ENCODE assay signal across 2 cellular contexts in the genomic region with DNA sequence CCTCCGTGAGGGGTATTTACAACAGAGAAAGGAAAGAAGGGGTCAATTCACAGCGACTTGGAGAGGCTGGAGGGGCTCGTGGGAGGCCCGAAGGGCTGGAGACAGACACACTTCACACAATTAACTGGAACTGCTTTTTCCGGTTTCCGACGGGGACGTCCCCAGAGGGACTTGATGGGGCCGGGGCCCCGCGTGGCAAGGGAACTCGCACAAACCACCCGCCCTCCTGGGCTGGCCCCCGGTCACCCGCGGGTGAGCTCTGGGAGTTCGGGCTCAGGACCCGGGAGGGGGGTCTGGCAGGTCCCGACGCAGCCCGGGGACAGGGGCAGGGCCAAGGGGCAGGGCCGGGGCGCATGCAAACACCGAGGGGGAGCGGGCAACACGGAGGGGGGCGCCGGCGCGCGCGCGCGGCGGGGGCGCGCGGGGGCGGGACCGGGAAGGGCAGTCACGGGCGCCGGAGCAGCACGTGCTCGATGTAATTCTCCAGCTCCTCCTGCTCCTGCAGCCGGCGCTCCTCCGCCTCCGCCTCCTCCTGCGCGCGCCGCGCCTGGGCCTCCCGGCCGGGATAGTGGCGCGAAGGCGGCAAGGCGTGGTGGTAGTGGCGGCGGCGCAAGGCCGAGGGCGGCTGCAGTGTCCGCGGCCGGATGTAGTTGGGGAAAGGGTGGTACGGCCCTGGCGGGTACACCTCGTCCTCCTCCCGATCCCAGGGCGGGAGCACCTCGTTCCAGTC.
A peak's percentile ranks its signal among the peaks of the same experiment; 100 is the strongest.
TF ChIP-seq lines count a peak whose summit lies in the region.

No MANE protein-coding gene starts in this region.

TF ChIP-seq in GM23338, 12 proteins besides CTCF, POLR2A, EP300 and RAD21:
- no peak for TF ChIP-seq CREB1 (CRISPR knock-in tag; IDR thresholded peaks at IDR 0.05; ENCODE audit: low read depth)
- peak; percentile 1 for TF ChIP-seq POLR2AphosphoS5 (IDR thresholded peaks at IDR 0.05; ENCODE audit: low read depth)
- no peak for TF ChIP-seq EZH2 (IDR thresholded peaks at IDR 0.05; ENCODE audit: low read depth, unreplicated experiment)

TF ChIP-seq in K562, 482 proteins besides CTCF, POLR2A, EP300 and RAD21 (continues in another document):
- TF ChIP-seq PPARD (CRISPR knock-in tag; IDR thresholded peaks at IDR 0.05), result no peak
- no peak for TF ChIP-seq ZNF507 (tag; conservative IDR thresholded peaks at IDR 0.05)
- TF ChIP-seq ZFP36 (IDR thresholded peaks at IDR 0.05; ENCODE audit: low read depth, low read length, partially characterized antibody), result no peak
- TF ChIP-seq, protein P1, sequence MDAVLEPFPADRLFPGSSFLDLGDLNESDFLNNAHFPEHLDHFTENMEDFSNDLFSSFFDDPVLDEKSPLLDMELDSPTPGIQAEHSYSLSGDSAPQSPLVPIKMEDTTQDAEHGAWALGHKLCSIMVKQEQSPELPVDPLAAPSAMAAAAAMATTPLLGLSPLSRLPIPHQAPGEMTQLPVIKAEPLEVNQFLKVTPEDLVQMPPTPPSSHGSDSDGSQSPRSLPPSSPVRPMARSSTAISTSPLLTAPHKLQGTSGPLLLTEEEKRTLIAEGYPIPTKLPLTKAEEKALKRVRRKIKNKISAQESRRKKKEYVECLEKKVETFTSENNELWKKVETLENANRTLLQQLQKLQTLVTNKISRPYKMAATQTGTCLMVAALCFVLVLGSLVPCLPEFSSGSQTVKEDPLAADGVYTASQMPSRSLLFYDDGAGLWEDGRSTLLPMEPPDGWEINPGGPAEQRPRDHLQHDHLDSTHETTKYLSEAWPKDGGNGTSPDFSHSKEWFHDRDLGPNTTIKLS (IDR thresholded peaks at IDR 0.05; ENCODE audit: borderline replicate concordance, low read depth), result no peak
- no peak for TF ChIP-seq ELF1 (tag; IDR thresholded peaks at IDR 0.05)
- no peak for TF ChIP-seq ZNF224 (CRISPR knock-in tag; IDR thresholded peaks at IDR 0.05)
- peak; percentile 65 for TF ChIP-seq ZFX (CRISPR knock-in tag; IDR thresholded peaks at IDR 0.05)
- TF ChIP-seq, protein P2, sequence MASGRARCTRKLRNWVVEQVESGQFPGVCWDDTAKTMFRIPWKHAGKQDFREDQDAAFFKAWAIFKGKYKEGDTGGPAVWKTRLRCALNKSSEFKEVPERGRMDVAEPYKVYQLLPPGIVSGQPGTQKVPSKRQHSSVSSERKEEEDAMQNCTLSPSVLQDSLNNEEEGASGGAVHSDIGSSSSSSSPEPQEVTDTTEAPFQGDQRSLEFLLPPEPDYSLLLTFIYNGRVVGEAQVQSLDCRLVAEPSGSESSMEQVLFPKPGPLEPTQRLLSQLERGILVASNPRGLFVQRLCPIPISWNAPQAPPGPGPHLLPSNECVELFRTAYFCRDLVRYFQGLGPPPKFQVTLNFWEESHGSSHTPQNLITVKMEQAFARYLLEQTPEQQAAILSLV (tag; IDR thresholded peaks at IDR 0.05), result no peak
- peak; percentile 17; the same call in 1 of the 2 replicates for TF ChIP-seq PHF8 (IDR thresholded peaks at IDR 0.05; ENCODE audit: borderline replicate concordance, low read length)
- TF ChIP-seq, protein P3, sequence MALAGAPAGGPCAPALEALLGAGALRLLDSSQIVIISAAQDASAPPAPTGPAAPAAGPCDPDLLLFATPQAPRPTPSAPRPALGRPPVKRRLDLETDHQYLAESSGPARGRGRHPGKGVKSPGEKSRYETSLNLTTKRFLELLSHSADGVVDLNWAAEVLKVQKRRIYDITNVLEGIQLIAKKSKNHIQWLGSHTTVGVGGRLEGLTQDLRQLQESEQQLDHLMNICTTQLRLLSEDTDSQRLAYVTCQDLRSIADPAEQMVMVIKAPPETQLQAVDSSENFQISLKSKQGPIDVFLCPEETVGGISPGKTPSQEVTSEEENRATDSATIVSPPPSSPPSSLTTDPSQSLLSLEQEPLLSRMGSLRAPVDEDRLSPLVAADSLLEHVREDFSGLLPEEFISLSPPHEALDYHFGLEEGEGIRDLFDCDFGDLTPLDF (CRISPR knock-in tag; IDR thresholded peaks at IDR 0.05), result no peak
- TF ChIP-seq MBD2 (IDR thresholded peaks at IDR 0.05; ENCODE audit: borderline replicate concordance, low read depth), result peak; percentile 20; the same call in 1 of the 2 replicates
- TF ChIP-seq, protein P4, sequence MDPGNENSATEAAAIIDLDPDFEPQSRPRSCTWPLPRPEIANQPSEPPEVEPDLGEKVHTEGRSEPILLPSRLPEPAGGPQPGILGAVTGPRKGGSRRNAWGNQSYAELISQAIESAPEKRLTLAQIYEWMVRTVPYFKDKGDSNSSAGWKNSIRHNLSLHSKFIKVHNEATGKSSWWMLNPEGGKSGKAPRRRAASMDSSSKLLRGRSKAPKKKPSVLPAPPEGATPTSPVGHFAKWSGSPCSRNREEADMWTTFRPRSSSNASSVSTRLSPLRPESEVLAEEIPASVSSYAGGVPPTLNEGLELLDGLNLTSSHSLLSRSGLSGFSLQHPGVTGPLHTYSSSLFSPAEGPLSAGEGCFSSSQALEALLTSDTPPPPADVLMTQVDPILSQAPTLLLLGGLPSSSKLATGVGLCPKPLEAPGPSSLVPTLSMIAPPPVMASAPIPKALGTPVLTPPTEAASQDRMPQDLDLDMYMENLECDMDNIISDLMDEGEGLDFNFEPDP (CRISPR knock-in tag; IDR thresholded peaks at IDR 0.05), result no peak
- no peak for TF ChIP-seq CBX5 (IDR thresholded peaks at IDR 0.05; ENCODE audit: borderline replicate concordance, low read depth)
- TF ChIP-seq PRMT5 (CRISPR knock-in tag; IDR thresholded peaks at IDR 0.05), result no peak
- no peak for TF ChIP-seq BRD9 (IDR thresholded peaks at IDR 0.05; ENCODE audit: low read depth, partially characterized antibody)
- no peak for TF ChIP-seq ZFP1 (CRISPR knock-in tag; IDR thresholded peaks at IDR 0.05)
- no peak for TF ChIP-seq ZNF23 (CRISPR knock-in tag; IDR thresholded peaks at IDR 0.05)
- TF ChIP-seq CBX1 (IDR thresholded peaks at IDR 0.05; ENCODE audit: low read depth), result 0 out of 2 replicates have a peak, but pooled peaks have one; percentile 34
- no peak; the same call in 1 of the 2 replicates for TF ChIP-seq CHD2 (IDR thresholded peaks at IDR 0.05; ENCODE audit: low read depth, low read length)
- TF ChIP-seq, protein P5, sequence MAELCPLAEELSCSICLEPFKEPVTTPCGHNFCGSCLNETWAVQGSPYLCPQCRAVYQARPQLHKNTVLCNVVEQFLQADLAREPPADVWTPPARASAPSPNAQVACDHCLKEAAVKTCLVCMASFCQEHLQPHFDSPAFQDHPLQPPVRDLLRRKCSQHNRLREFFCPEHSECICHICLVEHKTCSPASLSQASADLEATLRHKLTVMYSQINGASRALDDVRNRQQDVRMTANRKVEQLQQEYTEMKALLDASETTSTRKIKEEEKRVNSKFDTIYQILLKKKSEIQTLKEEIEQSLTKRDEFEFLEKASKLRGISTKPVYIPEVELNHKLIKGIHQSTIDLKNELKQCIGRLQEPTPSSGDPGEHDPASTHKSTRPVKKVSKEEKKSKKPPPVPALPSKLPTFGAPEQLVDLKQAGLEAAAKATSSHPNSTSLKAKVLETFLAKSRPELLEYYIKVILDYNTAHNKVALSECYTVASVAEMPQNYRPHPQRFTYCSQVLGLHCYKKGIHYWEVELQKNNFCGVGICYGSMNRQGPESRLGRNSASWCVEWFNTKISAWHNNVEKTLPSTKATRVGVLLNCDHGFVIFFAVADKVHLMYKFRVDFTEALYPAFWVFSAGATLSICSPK (IDR thresholded peaks at IDR 0.05; ENCODE audit: borderline replicate concordance), result no peak
- no peak for TF ChIP-seq SIRT6 (IDR thresholded peaks at IDR 0.05; ENCODE audit: low read depth, low read length)
- TF ChIP-seq, protein P6, sequence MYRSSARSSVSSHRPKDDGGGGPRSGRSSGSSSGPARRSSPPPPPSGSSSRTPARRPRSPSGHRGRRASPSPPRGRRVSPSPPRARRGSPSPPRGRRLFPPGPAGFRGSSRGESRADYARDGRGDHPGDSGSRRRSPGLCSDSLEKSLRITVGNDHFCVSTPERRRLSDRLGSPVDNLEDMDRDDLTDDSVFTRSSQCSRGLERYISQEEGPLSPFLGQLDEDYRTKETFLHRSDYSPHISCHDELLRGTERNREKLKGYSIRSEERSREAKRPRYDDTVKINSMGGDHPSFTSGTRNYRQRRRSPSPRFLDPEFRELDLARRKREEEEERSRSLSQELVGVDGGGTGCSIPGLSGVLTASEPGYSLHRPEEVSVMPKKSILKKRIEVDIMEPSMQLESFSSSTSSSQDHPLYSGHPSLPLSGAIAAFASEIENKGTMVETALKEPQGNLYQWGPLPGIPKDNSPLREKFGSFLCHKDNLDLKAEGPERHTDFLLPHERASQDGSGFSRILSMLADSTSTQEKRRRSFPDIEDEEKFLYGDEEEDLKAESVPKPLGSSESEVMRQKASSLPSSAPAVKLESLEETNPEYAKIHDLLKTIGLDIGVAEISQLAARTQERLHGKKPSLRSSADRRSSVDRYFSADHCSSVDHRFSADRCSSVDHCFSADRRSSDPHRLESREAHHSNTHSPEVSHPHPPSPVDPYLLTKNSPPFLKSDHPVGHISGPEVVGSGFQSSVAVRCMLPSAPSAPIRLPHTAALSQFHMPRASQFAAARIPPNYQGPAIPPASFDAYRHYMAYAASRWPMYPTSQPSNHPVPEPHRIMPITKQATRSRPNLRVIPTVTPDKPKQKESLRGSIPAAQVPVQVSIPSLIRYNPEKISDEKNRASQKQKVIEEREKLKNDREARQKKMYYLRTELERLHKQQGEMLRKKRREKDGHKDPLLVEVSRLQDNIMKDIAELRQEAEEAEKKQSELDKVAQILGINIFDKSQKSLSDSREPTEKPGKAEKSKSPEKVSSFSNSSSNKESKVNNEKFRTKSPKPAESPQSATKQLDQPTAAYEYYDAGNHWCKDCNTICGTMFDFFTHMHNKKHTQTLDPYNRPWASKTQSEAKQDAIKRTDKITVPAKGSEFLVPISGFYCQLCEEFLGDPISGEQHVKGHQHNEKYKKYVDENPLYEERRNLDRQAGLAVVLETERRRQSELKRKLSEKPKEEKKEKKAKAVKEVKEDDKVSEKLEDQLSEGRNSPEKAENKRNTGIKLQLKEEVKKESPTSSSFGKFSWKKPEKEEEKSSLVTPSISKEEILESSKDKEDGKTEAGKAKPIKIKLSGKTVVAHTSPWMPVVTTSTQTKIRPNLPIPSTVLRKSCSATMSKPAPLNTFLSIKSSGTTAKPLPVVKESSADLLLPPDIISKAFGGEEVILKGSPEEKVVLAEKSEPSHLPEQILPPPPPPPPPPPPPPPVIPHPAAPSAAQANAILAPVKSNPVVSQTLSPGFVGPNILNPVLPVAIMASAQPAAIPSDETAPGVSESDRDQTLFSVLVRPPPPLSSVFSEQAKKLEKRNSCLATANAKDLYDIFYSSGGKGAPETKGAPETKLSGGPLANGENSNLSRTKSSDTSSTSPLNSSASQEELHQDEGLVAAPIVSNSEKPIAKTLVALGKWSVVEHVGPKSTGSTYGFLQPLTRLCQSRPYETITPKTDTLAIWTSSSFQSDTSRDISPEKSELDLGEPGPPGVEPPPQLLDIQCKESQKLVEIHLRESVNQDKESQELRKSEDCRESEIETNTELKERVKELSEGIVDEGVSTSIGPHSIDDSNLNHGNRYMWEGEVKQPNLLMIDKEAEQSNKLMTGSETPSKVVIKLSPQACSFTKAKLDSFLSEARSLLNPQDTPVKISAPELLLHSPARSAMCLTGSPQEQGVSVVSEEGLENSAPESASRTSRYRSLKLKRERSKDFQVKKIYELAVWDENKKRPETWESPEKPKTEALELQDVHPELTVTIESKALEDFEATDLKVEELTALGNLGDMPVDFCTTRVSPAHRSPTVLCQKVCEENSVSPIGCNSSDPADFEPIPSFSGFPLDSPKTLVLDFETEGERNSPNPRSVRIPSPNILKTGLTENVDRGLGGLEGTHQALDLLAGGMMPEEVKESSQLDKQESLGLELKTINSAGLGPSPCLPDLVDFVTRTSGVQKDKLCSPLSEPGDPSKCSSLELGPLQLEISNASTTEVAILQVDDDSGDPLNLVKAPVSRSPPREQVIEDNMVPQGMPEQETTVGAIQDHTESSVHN (IDR thresholded peaks at IDR 0.05; ENCODE audit: borderline replicate concordance in 1 of 2, low read depth in 1 of 2), result no peak
- no peak for TF ChIP-seq CAMTA2 (CRISPR knock-in tag; conservative IDR thresholded peaks at IDR 0.05)
- TF ChIP-seq NCOA2 (IDR thresholded peaks at IDR 0.05; ENCODE audit: partially characterized antibody in 2 of 2), result no peak
- TF ChIP-seq ZBTB8A (IDR thresholded peaks at IDR 0.05; ENCODE audit: partially characterized antibody), result no peak
- TF ChIP-seq ZC3H11A (IDR thresholded peaks at IDR 0.05; ENCODE audit: low read depth, low read length), result no peak
- TF ChIP-seq ZNF184 (CRISPR knock-in tag; IDR thresholded peaks at IDR 0.05), result no peak
- no peak for TF ChIP-seq PHF21A (IDR thresholded peaks at IDR 0.05; ENCODE audit: borderline replicate concordance, low read depth)
- TF ChIP-seq KLF1 (tag; IDR thresholded peaks at IDR 0.05), result no peak
- TF ChIP-seq, protein P7, sequence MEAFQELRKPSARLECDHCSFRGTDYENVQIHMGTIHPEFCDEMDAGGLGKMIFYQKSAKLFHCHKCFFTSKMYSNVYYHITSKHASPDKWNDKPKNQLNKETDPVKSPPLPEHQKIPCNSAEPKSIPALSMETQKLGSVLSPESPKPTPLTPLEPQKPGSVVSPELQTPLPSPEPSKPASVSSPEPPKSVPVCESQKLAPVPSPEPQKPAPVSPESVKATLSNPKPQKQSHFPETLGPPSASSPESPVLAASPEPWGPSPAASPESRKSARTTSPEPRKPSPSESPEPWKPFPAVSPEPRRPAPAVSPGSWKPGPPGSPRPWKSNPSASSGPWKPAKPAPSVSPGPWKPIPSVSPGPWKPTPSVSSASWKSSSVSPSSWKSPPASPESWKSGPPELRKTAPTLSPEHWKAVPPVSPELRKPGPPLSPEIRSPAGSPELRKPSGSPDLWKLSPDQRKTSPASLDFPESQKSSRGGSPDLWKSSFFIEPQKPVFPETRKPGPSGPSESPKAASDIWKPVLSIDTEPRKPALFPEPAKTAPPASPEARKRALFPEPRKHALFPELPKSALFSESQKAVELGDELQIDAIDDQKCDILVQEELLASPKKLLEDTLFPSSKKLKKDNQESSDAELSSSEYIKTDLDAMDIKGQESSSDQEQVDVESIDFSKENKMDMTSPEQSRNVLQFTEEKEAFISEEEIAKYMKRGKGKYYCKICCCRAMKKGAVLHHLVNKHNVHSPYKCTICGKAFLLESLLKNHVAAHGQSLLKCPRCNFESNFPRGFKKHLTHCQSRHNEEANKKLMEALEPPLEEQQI (IDR thresholded peaks at IDR 0.05), result no peak
- no peak for TF ChIP-seq KDM1A (IDR thresholded peaks at IDR 0.05)
- TF ChIP-seq ZNF785 (CRISPR knock-in tag; IDR thresholded peaks at IDR 0.05), result no peak
- TF ChIP-seq TFAM (CRISPR knock-in tag; conservative IDR thresholded peaks at IDR 0.05), result no peak
- TF ChIP-seq HCFC1 (IDR thresholded peaks at IDR 0.05; ENCODE audit: low read depth, low read length), result no peak
- TF ChIP-seq, protein P8, sequence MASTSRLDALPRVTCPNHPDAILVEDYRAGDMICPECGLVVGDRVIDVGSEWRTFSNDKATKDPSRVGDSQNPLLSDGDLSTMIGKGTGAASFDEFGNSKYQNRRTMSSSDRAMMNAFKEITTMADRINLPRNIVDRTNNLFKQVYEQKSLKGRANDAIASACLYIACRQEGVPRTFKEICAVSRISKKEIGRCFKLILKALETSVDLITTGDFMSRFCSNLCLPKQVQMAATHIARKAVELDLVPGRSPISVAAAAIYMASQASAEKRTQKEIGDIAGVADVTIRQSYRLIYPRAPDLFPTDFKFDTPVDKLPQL (IDR thresholded peaks at IDR 0.05; ENCODE audit: extremely low read depth, insufficient read length), result no peak
- TF ChIP-seq TCF3 (CRISPR knock-in tag; IDR thresholded peaks at IDR 0.05), result no peak
- TF ChIP-seq STAT5B (CRISPR knock-in tag; IDR thresholded peaks at IDR 0.05), result no peak
- TF ChIP-seq BMI1 (IDR thresholded peaks at IDR 0.05; ENCODE audit: low read length), result no peak
- TF ChIP-seq NRF1 (conservative IDR thresholded peaks at IDR 0.05 in 1 of 2, IDR thresholded peaks at IDR 0.05 in 1 of 2), result peak; percentile 66 to 69; a peak in 2 of 4 replicates
- no peak for TF ChIP-seq FOS (IDR thresholded peaks at IDR 0.05; ENCODE audit: extremely low read depth, insufficient read length)
